In genomic region chr16:54933281-54934150, GRCh38 we compare ENCODE assay signal across 13 cellular contexts. TPM values are rescaled to one million over a fixed set of nuclear protein-coding genes. Genes with fewer than 3 reads are reported as not detected.
DNase-seq lines count a peak whose midpoint lies in the region; ATAC-seq and TF ChIP-seq lines count a peak whose summit lies in the region.
"Had no signal": no experiment of that assay in that cellular context is flagged by ENCODE, and none has a peak within 500 bp of the region (broad histone marks: within the 10 kb centered on the region; RNA-seq: fewer than 3 reads in every experiment).

No MANE protein-coding gene starts in this region.

- H3K27ac Mint-ChIP-seq in chondrocyte (ENCODE audit: unreplicated experiment): no peak overlapping the region

- H3K79me2 ChIP-seq in PC-3 (ENCODE audit: low read length): no peaks in the 10 kb centered on the region

- DNase-seq in heart left ventricle (no peak), right atrium auricular region (ENCODE audit: low spot score) (no peak), chondrocyte (ENCODE audit: low spot score) (peak; percentile 38), left lung (peak in 1 of 2 donors; percentile 68), upper lobe of right lung (peak; percentile 69), PC-3 (no peak), superior temporal gyrus (ENCODE audit: extremely low spot score) (no peak), GM19238 (ENCODE audit: insufficient read length, low spot score) (no peak)
- DNase-seq: activated CD4-positive, alpha-beta T cell treated with anti-CD3 and anti-CD28 coated beads for 48 hours; COR-L47; islet precursor cell; NCI-H1436; stimulated activated CD4-positive, alpha-beta T cell treated with anti-CD3 and anti-CD28 coated beads, Interleukin-12 subunit alpha, Interleukin-12 subunit beta, amount 100 ng/mL, for 4 hours had no signal

- POLR2A ChIA-PET in PC-3 (lab: Charles Lee; ENCODE audit: unreplicated experiment): no interaction called here

- no peak overlapping the region for H3K4me2 ChIP-seq in PC-3 (ENCODE audit: low read length)

- ATAC-seq in heart left ventricle: no peak
- no peak for ATAC-seq in left lung
- no peak for ATAC-seq in upper lobe of right lung
- ATAC-seq in PC-3: no peak

- H3K27me3 ChIP-seq in heart left ventricle: peaks cover 8 to 82% (median 59%) of the 10 kb centered on the region in 9 donors
- peaks cover 49 to 70% of the 10 kb centered on the region in 2 donors for H3K27me3 ChIP-seq in right atrium auricular region
- peaks cover 74 to 98% of the 10 kb centered on the region in 2 donors for H3K27me3 ChIP-seq in left lung
- peaks cover 75% of the 10 kb centered on the region for H3K27me3 ChIP-seq in upper lobe of right lung
- peaks cover 79% of the 10 kb centered on the region for H3K27me3 ChIP-seq in PC-3 (ENCODE audit: low read length)

- H2AFZ ChIP-seq in PC-3 (ENCODE audit: low read length): no peak overlapping the region

- peaks cover 34% of the 10 kb centered on the region for H3K4me1 Mint-ChIP-seq in chondrocyte (ENCODE audit: low read depth)

- WGBS in heart left ventricle, 4 donors: 34 to 67% (median 48%) methylated on average over 25 to 69 of the region's 69 CpGs

- TF ChIP-seq CTCF in heart left ventricle (IDR thresholded peaks at IDR 0.05): no peak
- no peak for TF ChIP-seq CTCF in right atrium auricular region (IDR thresholded peaks at IDR 0.05)
- TF ChIP-seq CTCF in chondrocyte (IDR thresholded peaks at IDR 0.05): no peak
- TF ChIP-seq CTCF in left lung (IDR thresholded peaks at IDR 0.05): no peak
- no peak for TF ChIP-seq CTCF in upper lobe of right lung (IDR thresholded peaks at IDR 0.05)
- no peak for TF ChIP-seq CTCF in PC-3 (conservative IDR thresholded peaks at IDR 0.05; ENCODE audit: low read depth, low read length)

- H3K36me3 ChIP-seq in heart left ventricle (peaks cover 0 to 10% (median 0%) of the 10 kb centered on the region in 9 donors), right atrium auricular region (no peaks in the 10 kb centered on the region), left lung (no peaks in the 10 kb centered on the region), upper lobe of right lung (no peaks in the 10 kb centered on the region), PC-3 (ENCODE audit: low read depth, low read length) (no peaks in the 10 kb centered on the region)

- peaks cover 54% of the 10 kb centered on the region for H3K27me3 Mint-ChIP-seq in chondrocyte (ENCODE audit: low read depth)

- no peaks in the 10 kb centered on the region for H3K9me3 Mint-ChIP-seq in chondrocyte (ENCODE audit: low read depth)

- no peaks in the 10 kb centered on the region for H3K9me2 ChIP-seq in PC-3 (replicated peaks; ENCODE audit: low read length)

- no peak for TF ChIP-seq POLR2A in heart left ventricle (IDR thresholded peaks at IDR 0.05)

- no TSS peak for BruUV-seq in PC-3 (replicated peaks; lab: Mats Ljungman, UMichigan)

- intact Hi-C loops in heart left ventricle (cut with DNase I): loop anchor here in 9 of 10 donors (5.0 to 10.0 kb wide), 15 partner anchors 279 to 1389 kb away; partner anchors contain the start of gene IRX6 (in 4 of the 9)
- intact Hi-C loops in left lung (cut with DNase I): loop anchor here (2.0 to 10.0 kb wide), 2 partner anchors 649 kb away; partner anchors contain the start of gene IRX3 (in 1 of the 2)
- intact Hi-C loops in upper lobe of right lung (cut with DNase I): no loop called here
- intact Hi-C loops in PC-3 (cut with micrococcal nuclease): no loop called here

- H3K36me3 Mint-ChIP-seq in chondrocyte (ENCODE audit: low read depth): peaks cover 7% of the 10 kb centered on the region

- no peaks in the 10 kb centered on the region for H4K20me1 ChIP-seq in PC-3 (ENCODE audit: low read length)

- no peak overlapping the region for H3K9ac ChIP-seq in PC-3 (ENCODE audit: low read length)

- no peaks in the 10 kb centered on the region for H3F3A ChIP-seq in PC-3 (ENCODE audit: low read length, unreplicated experiment)

- peak overlapping the region in 11 of 12 donors; percentile 14 to 86 (median 73) for H3K4me3 ChIP-seq in heart left ventricle
- H3K4me3 ChIP-seq in right atrium auricular region: peak overlapping the region in 1 of 2 donors; percentile 21
- peak overlapping the region; percentile 19 to 54 for H3K4me3 ChIP-seq in left lung
- H3K4me3 ChIP-seq in upper lobe of right lung: peak overlapping the region; percentile 67
- no peak overlapping the region for H3K4me3 ChIP-seq in PC-3 (ENCODE audit: low read length)

- peak overlapping the region; percentile 19 for H3K4me3 Mint-ChIP-seq in chondrocyte (ENCODE audit: unreplicated experiment)

- H3K9me3 ChIP-seq in heart left ventricle (no peaks in the 10 kb centered on the region), right atrium auricular region (no peaks in the 10 kb centered on the region), left lung (no peaks in the 10 kb centered on the region), upper lobe of right lung (no peaks in the 10 kb centered on the region), PC-3 (ENCODE audit: low read length) (no peaks in the 10 kb centered on the region)

- CTCF ChIA-PET in PC-3 (lab: Charles Lee): no interaction called here

- peak overlapping the region in 9 of 12 donors; percentile 16 to 96 (median 93) for H3K27ac ChIP-seq in heart left ventricle
- H3K27ac ChIP-seq in right atrium auricular region: no peak overlapping the region
- peak overlapping the region; percentile 65 to 66 for H3K27ac ChIP-seq in left lung
- H3K27ac ChIP-seq in upper lobe of right lung: peak overlapping the region; percentile 84
- H3K27ac ChIP-seq in PC-3 (ENCODE audit: low read length): no peak overlapping the region

- H3K4me1 ChIP-seq in heart left ventricle (peaks cover 0 to 52% (median 26%) of the 10 kb centered on the region in 12 donors), right atrium auricular region (peaks cover 0 to 49% of the 10 kb centered on the region in 2 donors), left lung (peaks cover 4 to 48% of the 10 kb centered on the region in 2 donors), upper lobe of right lung (peaks cover 17% of the 10 kb centered on the region), PC-3 (ENCODE audit: insufficient read depth, low read length) (0 out of 2 replicates have a peak, but pooled peaks cover 9% of the 10 kb centered on the region)

RNA-seq across cellular contexts. Expression of gene IRX5, which starts 2.9 kb away (rescaled TPM):
- total RNA-seq in heart left ventricle: 10 to 100 TPM in 7 of 9 donors, 1 to 10 TPM in 2; 5.8 to 32.2 (median 18.1) TPM
- polyA plus RNA-seq in heart left ventricle: 10 to 100 TPM; 19.2 to 19.4 TPM
- total RNA-seq in right atrium auricular region: 1 to 10 TPM in 1 of 2 donors, under 1 TPM in 1; 0.59 to 4.1 TPM
- 1.0 to 2.5 TPM (median 1.5 TPM) in 3 replicates for total RNA-seq in chondrocyte
- 10 to 100 TPM; 12.8 to 19.0 TPM for total RNA-seq in left lung
- total RNA-seq in upper lobe of right lung: 23.3 TPM
- total RNA-seq in PC-3 (2014; rRNA removed): 0.22 TPM in 1 of 2 replicates, not detected in the other

Comparison
In these comparisons a context has a peak if more than half of its experiments do, and no peak if none do; other contexts are left out.
1. H3K27ac ChIP-seq: peak in heart left ventricle (9 of 12), left lung (2 of 2) and upper lobe of right lung (single experiment); none in right atrium auricular region (0 of 2) and PC-3 (single experiment).
2. DNase-seq: peak in chondrocyte (single experiment) and upper lobe of right lung (single experiment); none in heart left ventricle (0 of 5), right atrium auricular region (single experiment), PC-3 (single experiment), superior temporal gyrus (single experiment) and GM19238 (single experiment).
3. intact Hi-C loops: an anchor here in heart left ventricle (5.0 to 10.0 kb wide) and left lung (2.0 to 10.0 kb wide); none called in upper lobe of right lung and PC-3.